Comparison of ENCODE assay signal across 8 cellular contexts in genomic region chr9:125823874-125824406, GRCh38.
DNase-seq lines count a peak whose midpoint lies in the region; ATAC-seq and TF ChIP-seq lines count a peak whose summit lies in the region.
"Not testable (repeated sequence)": the region's sequence is repeated elsewhere in the genome, so short reads cannot be mapped to it uniquely, and the experiment has no call there.

No MANE protein-coding gene starts in this region.

- peaks cover 65% of the 10 kb centered on the region for H3K79me2 ChIP-seq in GM23338 (replicated peaks; ENCODE audit: insufficient read depth)

- H3K9ac ChIP-seq in subcutaneous abdominal adipose tissue (ENCODE audit: low read length in 5 of 5), result peak overlapping the region in 2 of 5 donors; percentile 5 to 41

- H3K36me3 Mint-ChIP-seq in GM23338 (ENCODE audit: low read depth), result not testable (repeated sequence)

- not testable (repeated sequence) for H2AFZ ChIP-seq in GM23338

- H3K9me3 ChIP-seq in mononuclear cell (ENCODE audit: low read depth, low read length); subcutaneous abdominal adipose tissue (ENCODE audit: control insufficient read depth in 5 of 5, low read length in 5 of 5): not testable (repeated sequence)

- not testable (repeated sequence) for H3K4me1 Mint-ChIP-seq in GM23338

- not testable (repeated sequence) for H3K27me3 Mint-ChIP-seq in GM23338 (ENCODE audit: insufficient read depth, low read depth, poor library complexity)

- not testable (repeated sequence) for H3K4me2 ChIP-seq in GM23338

- 0 out of 2 replicates have a peak overlapping the region, but pooled peaks have one; percentile 20 for H3K27ac Mint-ChIP-seq in GM23338

- H3K27ac ChIP-seq in GM23338 (ENCODE audit: low read depth); subcutaneous abdominal adipose tissue (ENCODE audit: low read depth, low read length): not testable (repeated sequence)

- H3K4me1 ChIP-seq in GM23338 (ENCODE audit: insufficient read depth), result not testable (repeated sequence)
- H3K4me1 ChIP-seq in mononuclear cell (ENCODE audit: insufficient read depth, low read length) (peaks cover 14% of the 10 kb centered on the region), subcutaneous abdominal adipose tissue (ENCODE audit: control insufficient read depth in 5 of 5, insufficient read depth in 5 of 5, low read length in 5 of 5) (peaks cover 0 to 10% (median 3%) of the 10 kb centered on the region in 5 donors)

- not testable (repeated sequence) for H3K9me2 ChIP-seq in GM23338 (ENCODE audit: insufficient read depth)

- not testable (repeated sequence) for H3K4me3 ChIP-seq in GM12864 (ENCODE audit: low read depth, low read length); GM23338
- H3K4me3 ChIP-seq in mononuclear cell (ENCODE audit: low read length) (peak overlapping the region; percentile 25), subcutaneous abdominal adipose tissue (ENCODE audit: low read depth in 1 of 5, low read length in 5 of 5) (peak overlapping the region in 4 of 5 donors; percentile 41 to 44 (median 42))

- H3K27me3 ChIP-seq in GM23338 (ENCODE audit: insufficient read depth); mononuclear cell (ENCODE audit: insufficient read depth, low read length); subcutaneous abdominal adipose tissue (ENCODE audit: control insufficient read depth in 5 of 5, insufficient read depth in 4 of 5, low read length in 5 of 5): not testable (repeated sequence)

- not testable (repeated sequence) for H3K9me3 Mint-ChIP-seq in GM23338

- DNase-seq in GM12864 (ENCODE audit: low read depth) (peak; percentile 43), OCI-M1 (lab: John Stamatoyannopoulos, UW) (peak; percentile 81)
- DNase-seq in GM23338 (ENCODE audit: low spot score), result not testable (repeated sequence)
- DNase-seq in activated T-cell treated with anti-CD3 and anti-CD28 coated beads, Interleukin-2, amount 50 U/mL, for 1 hour, result peak; percentile 37

- not testable (repeated sequence) for TF ChIP-seq CTCF in GM12864 (IDR thresholded peaks at IDR 0.05; ENCODE audit: low read depth, low read length, missing control alignments); GM23338 (conservative IDR thresholded peaks at IDR 0.05; ENCODE audit: low read depth in 2 of 2)

- H4K20me1 ChIP-seq in GM23338 (replicated peaks; ENCODE audit: insufficient read depth), result peaks cover 11% of the 10 kb centered on the region; the same call in 1 of the 2 replicates

- H3K36me3 ChIP-seq in GM23338 (ENCODE audit: insufficient read depth); subcutaneous abdominal adipose tissue (ENCODE audit: control insufficient read depth in 5 of 5, insufficient read depth in 5 of 5, low read length in 5 of 5): not testable (repeated sequence)

- ATAC-seq in GM23338, result not testable (repeated sequence)
- ATAC-seq in HG03520 (IDR thresholded peaks at IDR 0.05; ENCODE audit: unreplicated experiment) (peak; percentile 61), esophagus mucosa (peak; percentile 35)

- H3F3A ChIP-seq in GM23338 (replicated peaks; ENCODE audit: low read depth), result not testable (repeated sequence)

- not testable (repeated sequence) for H3K4me3 Mint-ChIP-seq in GM23338
